In genomic region chrX:78103001-78103634, GRCh38 we compare ENCODE assay signal across 8 cellular contexts. TPM values are rescaled to one million over a fixed set of nuclear protein-coding genes. Genes with fewer than 3 reads are reported as not detected.
DNase-seq lines count a peak whose midpoint lies in the region; ATAC-seq and TF ChIP-seq lines count a peak whose summit lies in the region.

No MANE protein-coding gene starts in this region.

- TF ChIP-seq CTCF in HCT116 (IDR thresholded peaks at IDR 0.05 in 2 of 3, conservative IDR thresholded peaks at IDR 0.05 in 1 of 3; ENCODE audit: borderline replicate concordance in 1 of 3, insufficient read depth in 1 of 3, low read depth in 2 of 3, low read length in 2 of 3) = no peak

- POLR2A ChIA-PET in HCT116 (lab: Charles Lee) = no interaction called here
- POLR2A ChIA-PET in activated CD8-positive, alpha-beta T cell treated with anti-CD3 and anti-CD28 coated beads, Interleukin-2, amount 10 ng/mL, durations not matched to agents 7 days and 5 days (lab: Charles Lee) = no interaction called here

- no peaks in the 10 kb centered on the region for H3K9me2 ChIP-seq in HCT116 (ENCODE audit: insufficient read depth)

- H2AFZ ChIP-seq in HCT116 (ENCODE audit: low read depth, low read length, poor library complexity, severe bottlenecking) = peak overlapping the region; percentile 35

- no peaks in the 10 kb centered on the region for H3K27me3 Mint-ChIP-seq in activated CD8-positive, alpha-beta T cell treated with anti-CD3 and anti-CD28 coated beads, Interleukin-2, amount 10 ng/mL, durations not matched to agents 7 days and 5 days (ENCODE audit: low read depth)

- peaks cover 14% of the 10 kb centered on the region for H4K20me1 ChIP-seq in HCT116 (ENCODE audit: insufficient read depth)

- H3K27ac Mint-ChIP-seq in activated CD8-positive, alpha-beta T cell treated with anti-CD3 and anti-CD28 coated beads, Interleukin-2, amount 10 ng/mL, durations not matched to agents 7 days and 5 days = peak overlapping the region; percentile 95

- peaks cover 41% of the 10 kb centered on the region for H3K79me2 ChIP-seq in HCT116 (ENCODE audit: insufficient read depth, low read length)

- RAD21 ChIA-PET in HCT116 (lab: Charles Lee; ENCODE audit: low non-redundant PET in 1 of 2, low total read pairs in 2 of 2, uncharacterized antibody in 2 of 2, unreplicated experiment in 2 of 2) = no interaction called here

- H3K27me3 ChIP-seq in HCT116 (ENCODE audit: insufficient read depth, low read length) (no peaks in the 10 kb centered on the region), right cardiac atrium (ENCODE audit: control insufficient read depth, insufficient read depth) (no peaks in the 10 kb centered on the region)

- no peak for TF ChIP-seq RAD21 in HCT116 (IDR thresholded peaks at IDR 0.05; ENCODE audit: low read depth)

- peak overlapping the region; percentile 75 for H3K27ac ChIP-seq in HCT116 (ENCODE audit: low read depth, low read length)
- no peak overlapping the region for H3K27ac ChIP-seq in right cardiac atrium (ENCODE audit: low read length)
- peak overlapping the region in 20 of 21 experiments; percentile 55 to 97 (median 86) for H3K27ac ChIP-seq in skin epidermis

- peak overlapping the region; percentile 70 for H3K4me2 ChIP-seq in HCT116 (ENCODE audit: low read length)

- peaks cover 8 to 16% of the 10 kb centered on the region in 2 experiments; a peak in 3 of 4 replicates for H3K36me3 ChIP-seq in HCT116 (ENCODE audit: control insufficient read depth in 1 of 2, insufficient read depth in 2 of 2, low read length in 2 of 2)

- H3K9me3 ChIP-seq in HCT116 (ENCODE audit: control insufficient read depth in 1 of 2, insufficient read depth in 1 of 2, low read depth in 1 of 2, low read length in 2 of 2) = no peaks in the 10 kb centered on the region
- H3K9me3 ChIP-seq in right cardiac atrium (ENCODE audit: control insufficient read depth, low read length) = no peaks in the 10 kb centered on the region

- ATAC-seq in HCT116 (no peak), right cardiac atrium (no peak)
- ATAC-seq in activated CD8-positive, alpha-beta T cell treated with anti-CD3 and anti-CD28 coated beads, Interleukin-2, amount 10 ng/mL, durations not matched to agents 7 days and 5 days = no peak

- WGBS in right cardiac atrium = 86% methylated on average over 23 of the region's 23 CpGs

- CTCF ChIA-PET in HCT116 (lab: Charles Lee) = interaction anchor here (1.0 kb wide), 1 partner anchor 11 kb away, joined by 3 read pairs; no protein-coding TSS in a partner anchor
- CTCF ChIA-PET in activated CD8-positive, alpha-beta T cell treated with anti-CD3 and anti-CD28 coated beads, Interleukin-2, amount 10 ng/mL, durations not matched to agents 7 days and 5 days (lab: Charles Lee) = interaction anchor here (1.4 to 2.2 kb wide), 3 partner anchors 10 to 204 kb away, joined by 4 to 8 read pairs (median 7); partner anchors contain the start of gene COX7B

- peak overlapping the region; percentile 50 for H3K9ac ChIP-seq in HCT116 (ENCODE audit: low read length)

- TSS peak; percentile 93 for BruUV-seq in HCT116 (replicated peaks; lab: Mats Ljungman, UMichigan)

- peak overlapping the region; percentile 39 to 47 for H3K4me3 ChIP-seq in HCT116 (replicated peaks in 1 of 2; ENCODE audit: low read depth in 1 of 2, low read length in 2 of 2)
- peak overlapping the region; percentile 51 for H3K4me3 ChIP-seq in right cardiac atrium (ENCODE audit: low read length)
- H3K4me3 ChIP-seq in skin epidermis = peak overlapping the region; percentile 20 to 89 (median 71)

- TF ChIP-seq POLR2A in HCT116 (IDR thresholded peaks at IDR 0.05; ENCODE audit: borderline replicate concordance, extremely low read depth, insufficient read depth, insufficient read length) = no peak

- H3K4me1 Mint-ChIP-seq in activated CD8-positive, alpha-beta T cell treated with anti-CD3 and anti-CD28 coated beads, Interleukin-2, amount 10 ng/mL, durations not matched to agents 7 days and 5 days (ENCODE audit: low read depth) = peaks cover 38% of the 10 kb centered on the region

- no peak for DNase-seq in HCT116 (ENCODE audit: low read depth, low spot score)
- no peak for DNase-seq in activated CD8-positive, alpha-beta T cell treated with anti-CD3 and anti-CD28 coated beads, Interleukin-2, amount 10 ng/mL, durations not matched to agents 7 days and 5 days
- peak in 1 of 3 donors; percentile 59 for DNase-seq in right cardiac atrium
- no peak for DNase-seq in dermis blood vessel endothelial cell
- DNase-seq in RPMI8226 = no peak
- no peak for DNase-seq in NCI-H2107 (lab: John Stamatoyannopoulos, UW)
- no peak for DNase-seq in EL

- H3K4me3 Mint-ChIP-seq in activated CD8-positive, alpha-beta T cell treated with anti-CD3 and anti-CD28 coated beads, Interleukin-2, amount 10 ng/mL, durations not matched to agents 7 days and 5 days = peak overlapping the region; percentile 97

- intact Hi-C loops in HCT116 (cut with micrococcal nuclease) (loop anchor here (5.0 kb wide), 1 partner anchor 206 kb away; the partner anchor contains the start of genes COX7B and MAGT1), right cardiac atrium (cut with DNase I) (no loop called here)

- peaks cover 8 to 35% of the 10 kb centered on the region in 2 experiments; a peak in 3 of 4 replicates for H3K4me1 ChIP-seq in HCT116 (ENCODE audit: control insufficient read depth in 1 of 2, insufficient read depth in 2 of 2, low read length in 2 of 2)
- peaks cover 8% of the 10 kb centered on the region for H3K4me1 ChIP-seq in right cardiac atrium (ENCODE audit: control insufficient read depth, insufficient read depth, low read length)

- no peaks in the 10 kb centered on the region for H3K9me3 Mint-ChIP-seq in activated CD8-positive, alpha-beta T cell treated with anti-CD3 and anti-CD28 coated beads, Interleukin-2, amount 10 ng/mL, durations not matched to agents 7 days and 5 days (ENCODE audit: insufficient read depth)

- H3K36me3 Mint-ChIP-seq in activated CD8-positive, alpha-beta T cell treated with anti-CD3 and anti-CD28 coated beads, Interleukin-2, amount 10 ng/mL, durations not matched to agents 7 days and 5 days (ENCODE audit: low read depth) = peaks cover 47% of the 10 kb centered on the region

TF ChIP-seq in HCT116, 20 proteins besides CTCF, POLR2A, EP300 and RAD21:
- TF ChIP-seq FOSL1 (IDR thresholded peaks at IDR 0.05; ENCODE audit: low read depth) (no peak), REST (IDR thresholded peaks at IDR 0.05; ENCODE audit: low read depth) (no peak)

RNA-seq across cellular contexts. Expression of gene PGK1, which starts 0.9 kb away (rescaled TPM):
- total RNA-seq in HCT116 (2021; ENCODE audit: unreplicated experiment) (492 TPM), right cardiac atrium (100 to 1,000 TPM; 421 to 475 (median 440) TPM), dermis blood vessel endothelial cell (284 and 379 TPM in 2 replicates)
- polyA plus RNA-seq in HCT116 (2012) = 642 and 771 TPM in 2 replicates
- 1,000 to 10,000 TPM; 1,137 to 1,152 TPM for total RNA-seq in activated CD8-positive, alpha-beta T cell treated with anti-CD3 and anti-CD28 coated beads, Interleukin-2, amount 10 ng/mL, durations not matched to agents 7 days and 5 days
- 234 TPM for polyA plus RNA-seq in right cardiac atrium

RNA-seq across cellular contexts. Expression of gene TAF9B, which starts 36.3 kb away (rescaled TPM):
- total RNA-seq in HCT116 (2021; ENCODE audit: unreplicated experiment) (16.2 TPM), right cardiac atrium (10 to 100 TPM; 20.1 to 25.5 (median 21.9) TPM), dermis blood vessel endothelial cell (18.5 and 25.6 TPM in 2 replicates)
- 5.9 and 6.6 TPM in 2 replicates for polyA plus RNA-seq in HCT116 (2012)
- total RNA-seq in activated CD8-positive, alpha-beta T cell treated with anti-CD3 and anti-CD28 coated beads, Interleukin-2, amount 10 ng/mL, durations not matched to agents 7 days and 5 days = 10 to 100 TPM; 16.6 to 19.0 TPM
- 14.8 TPM for polyA plus RNA-seq in right cardiac atrium
